In genomic region chr17:4742629-4743028, GRCh38 we compare ENCODE assay signal across 26 cellular contexts. TPM values are rescaled to one million over a fixed set of nuclear protein-coding genes. Genes with fewer than 3 reads are reported as not detected.
A peak's percentile ranks its signal among the peaks of the same experiment; 100 is the strongest.
DNase-seq lines count a peak whose midpoint lies in the region; ATAC-seq and TF ChIP-seq lines count a peak whose summit lies in the region.
"Had no signal": no experiment of that assay in that cellular context is flagged by ENCODE, and none has a peak within 500 bp of the region (broad histone marks: within the 10 kb centered on the region; RNA-seq: fewer than 3 reads in every experiment).

No MANE protein-coding gene starts in this region.

- no peaks in the 10 kb centered on the region for H3K9me3 Mint-ChIP-seq in type B pancreatic cell
- no peaks in the 10 kb centered on the region for H3K9me3 Mint-ChIP-seq in activated naive CD4-positive, alpha-beta T cell treated with anti-CD3 and anti-CD28 coated beads for 36 hours

- ATAC-seq in HG03442 (IDR thresholded peaks at IDR 0.05; ENCODE audit: unreplicated experiment) = no peak
- ATAC-seq: Panc1 had no signal

- peak; percentile 18 for DNase-seq in NCI-H2029 (lab: John Stamatoyannopoulos, UW)
- no peak for DNase-seq in NCI-H2029 treated with DMSO at 0.1 percent for 48 hours (lab: John Stamatoyannopoulos, UW)
- DNase-seq in M059J (ENCODE audit: low read depth) = peak; percentile 11
- DNase-seq in fibroblast of the aortic adventitia (ENCODE audit: low read depth) = peak; percentile 12
- DNase-seq in prostate gland (ENCODE audit: low spot score) = peak; percentile 67
- DNase-seq in type B pancreatic cell (ENCODE audit: extremely low spot score, unreplicated experiment) = no peak
- DNase-seq in activated naive CD4-positive, alpha-beta T cell treated with anti-CD3 and anti-CD28 coated beads for 36 hours = no peak
- DNase-seq: 8988T, AML-193, DMS53, EL, GF-D8, GOT3, NCI-H1417 treated with DMSO at 0.1 percent for 48 hours, NCI-H187, NCI-H226, NCI-H510A treated with DMSO at 0.1 percent for 48 hours, NCI-H748 treated with DMSO at 0.1 percent for 48 hours, SIG-M5, SK-N-SH had no signal

- H3K36me3 Mint-ChIP-seq in type B pancreatic cell = no peaks in the 10 kb centered on the region
- H3K36me3 Mint-ChIP-seq in activated naive CD4-positive, alpha-beta T cell treated with anti-CD3 and anti-CD28 coated beads for 36 hours (ENCODE audit: low read depth) = no peaks in the 10 kb centered on the region

- peak overlapping the region in 1 of 2 donors; percentile 50 for H3K27ac ChIP-seq in prostate gland
- H3K27ac ChIP-seq: HL-60, KMS-11 had no signal

- CTCF ChIA-PET in activated naive CD4-positive, alpha-beta T cell treated with anti-CD3 and anti-CD28 coated beads for 36 hours (lab: Charles Lee) = no interaction called here

- 52% methylated on average over 9 of the region's 10 CpGs for WGBS in prostate gland

- no peak for TF ChIP-seq POLR2A in prostate gland (IDR thresholded peaks at IDR 0.05)

- TF ChIP-seq CTCF in fibroblast of the aortic adventitia (IDR thresholded peaks at IDR 0.05; ENCODE audit: insufficient read depth, low read length) (no peak), prostate gland (IDR thresholded peaks at IDR 0.05) (no peak), type B pancreatic cell (conservative IDR thresholded peaks at IDR 0.05) (no peak)

- H3K27ac Mint-ChIP-seq in type B pancreatic cell = no peak overlapping the region
- no peak overlapping the region for H3K27ac Mint-ChIP-seq in activated naive CD4-positive, alpha-beta T cell treated with anti-CD3 and anti-CD28 coated beads for 36 hours

- no peaks in the 10 kb centered on the region for H3K36me3 ChIP-seq in prostate gland
- H3K36me3 ChIP-seq: MG63 had no signal

- H3K27me3 Mint-ChIP-seq in type B pancreatic cell = peaks cover 86% of the 10 kb centered on the region
- H3K27me3 Mint-ChIP-seq in activated naive CD4-positive, alpha-beta T cell treated with anti-CD3 and anti-CD28 coated beads for 36 hours (ENCODE audit: low read depth) = peaks cover 20% of the 10 kb centered on the region

- H3K4me3 ChIP-seq in fibroblast of the aortic adventitia (ENCODE audit: low read depth, low read length) (no peak overlapping the region), prostate gland (no peak overlapping the region)
- H3K4me3 ChIP-seq: MG63 had no signal

- no peaks in the 10 kb centered on the region for H3K27me3 ChIP-seq in prostate gland (replicated peaks; ENCODE audit: insufficient read depth)
- H3K27me3 ChIP-seq: MG63 had no signal

- peaks cover 13% of the 10 kb centered on the region for H3K4me1 Mint-ChIP-seq in type B pancreatic cell (ENCODE audit: unreplicated experiment)
- peaks cover 24% of the 10 kb centered on the region for H3K4me1 Mint-ChIP-seq in activated naive CD4-positive, alpha-beta T cell treated with anti-CD3 and anti-CD28 coated beads for 36 hours (ENCODE audit: low read depth)

- no peaks in the 10 kb centered on the region for H3K4me1 ChIP-seq in prostate gland (replicated peaks)

- H3K4me3 Mint-ChIP-seq in type B pancreatic cell = no peak overlapping the region
- no peak overlapping the region for H3K4me3 Mint-ChIP-seq in activated naive CD4-positive, alpha-beta T cell treated with anti-CD3 and anti-CD28 coated beads for 36 hours

- intact Hi-C loops in prostate gland (cut with DNase I) = no loop called here
- intact Hi-C loops in activated naive CD4-positive, alpha-beta T cell treated with anti-CD3 and anti-CD28 coated beads for 36 hours (cut with micrococcal nuclease) = no loop called here

- H3K9me3 ChIP-seq in prostate gland = no peaks in the 10 kb centered on the region
- H3K9me3 ChIP-seq: MG63, SK-N-SH had no signal

RNA-seq across cellular contexts. Expression of gene CXCL16, which starts 2.9 kb away (rescaled TPM):
- total RNA-seq in M059J (2014; rRNA removed; shearing (Covaris generic)) = 2.9 and 5.5 TPM in 2 replicates
- total RNA-seq in fibroblast of the aortic adventitia (ENCODE audit: low replicate concordance) (2.6 TPM in 2 replicates), prostate gland (10 to 100 TPM; 27.9 to 36.0 TPM), type B pancreatic cell (ENCODE audit: low replicate concordance) (15.2 and 23.0 TPM in 2 replicates)
- total RNA-seq in activated naive CD4-positive, alpha-beta T cell treated with anti-CD3 and anti-CD28 coated beads for 36 hours = 1 to 10 TPM; 2.0 to 2.3 TPM

RNA-seq across cellular contexts. Expression of gene ZMYND15, which starts 3.0 kb away (rescaled TPM):
- not detected in 2 replicates for total RNA-seq in M059J (2014; rRNA removed; shearing (Covaris generic))
- 0.18 TPM in 1 of 2 replicates, not detected in the other for total RNA-seq in fibroblast of the aortic adventitia (ENCODE audit: low replicate concordance)
- 1 to 10 TPM in 1 of 2 donors, under 1 TPM in 1; 0.91 to 7.3 TPM for total RNA-seq in prostate gland
- total RNA-seq in type B pancreatic cell (ENCODE audit: low replicate concordance) = 0.70 and 1.4 TPM in 2 replicates
- under 1 TPM in 1 of 2 experiments, not detected in 1; 0.17 TPM for total RNA-seq in activated naive CD4-positive, alpha-beta T cell treated with anti-CD3 and anti-CD28 coated beads for 36 hours
- total RNA-seq: HT1080 had no signal

RNA-seq across cellular contexts. Expression of gene MED11, which starts 11.4 kb away (rescaled TPM):
- 15.4 and 18.7 TPM in 2 replicates for total RNA-seq in M059J (2014; rRNA removed; shearing (Covaris generic))
- total RNA-seq in fibroblast of the aortic adventitia (ENCODE audit: low replicate concordance) (12.4 and 14.1 TPM in 2 replicates), prostate gland (10 to 100 TPM; 31.0 to 41.9 TPM), type B pancreatic cell (ENCODE audit: low replicate concordance) (17.6 and 21.8 TPM in 2 replicates)
- 10 to 100 TPM; 15.9 to 17.1 TPM for total RNA-seq in activated naive CD4-positive, alpha-beta T cell treated with anti-CD3 and anti-CD28 coated beads for 36 hours

RNA-seq across cellular contexts. Expression of gene TM4SF5, which starts 29.1 kb away (rescaled TPM):
- not detected in 2 replicates for total RNA-seq in M059J (2014; rRNA removed; shearing (Covaris generic))
- not detected in 2 replicates for total RNA-seq in fibroblast of the aortic adventitia (ENCODE audit: low replicate concordance)
- not detected for total RNA-seq in prostate gland
- 5.3 and 9.6 TPM in 2 replicates for total RNA-seq in type B pancreatic cell (ENCODE audit: low replicate concordance)
- total RNA-seq in activated naive CD4-positive, alpha-beta T cell treated with anti-CD3 and anti-CD28 coated beads for 36 hours = not detected
- total RNA-seq: HT1080 had no signal

RNA-seq across cellular contexts. Expression of gene ARRB2, which starts 32.2 kb away (rescaled TPM):
- 12.5 and 15.4 TPM in 2 replicates for total RNA-seq in M059J (2014; rRNA removed; shearing (Covaris generic))
- total RNA-seq in fibroblast of the aortic adventitia (ENCODE audit: low replicate concordance) = 8.9 and 13.3 TPM in 2 replicates
- total RNA-seq in prostate gland = 10 to 100 TPM; 12.5 to 30.1 TPM
- 22.9 and 47.4 TPM in 2 replicates for total RNA-seq in type B pancreatic cell (ENCODE audit: low replicate concordance)
- total RNA-seq in activated naive CD4-positive, alpha-beta T cell treated with anti-CD3 and anti-CD28 coated beads for 36 hours = 100 to 1,000 TPM; 169 to 174 TPM

Comparison
In these comparisons a context has a peak if more than half of its experiments do, and no peak if none do; other contexts are left out.
1. DNase-seq: peak in NCI-H2029 (single experiment), M059J (single experiment), fibroblast of the aortic adventitia (single experiment) and prostate gland (single experiment); none in NCI-H2029 treated with DMSO at 0.1 percent for 48 hours (single experiment), type B pancreatic cell (single experiment) and activated naive CD4-positive, alpha-beta T cell treated with anti-CD3 and anti-CD28 coated beads for 36 hours (single experiment).